In the genomic region with DNA sequence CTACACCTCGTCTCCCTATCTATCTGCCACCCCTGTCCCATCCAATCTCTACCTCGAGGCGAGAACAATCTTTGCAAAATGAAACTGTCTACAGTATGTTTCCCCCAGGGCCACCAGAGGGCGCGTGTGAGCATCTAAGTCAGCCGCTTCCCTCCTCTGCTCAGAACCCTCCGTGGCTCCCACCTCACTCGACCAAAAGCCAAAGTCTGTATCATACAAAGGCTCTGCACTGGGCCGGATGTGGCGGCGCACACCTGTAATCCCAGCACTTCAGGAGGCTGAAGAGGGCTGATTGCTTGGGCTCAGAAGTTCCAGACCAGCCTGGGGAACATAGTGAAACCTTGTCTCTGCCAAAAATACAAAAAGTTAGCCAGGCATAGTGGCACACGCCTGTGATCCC, we compare ENCODE assay signal across 8 cellular contexts. TPM values are rescaled to one million over a fixed set of nuclear protein-coding genes. Genes with fewer than 3 reads are reported as not detected.
DNase-seq lines count a peak whose midpoint lies in the region; ATAC-seq and TF ChIP-seq lines count a peak whose summit lies in the region.
"Not testable (repeated sequence)": the region's sequence is repeated elsewhere in the genome, so short reads cannot be mapped to it uniquely, and the experiment has no call there.

No MANE protein-coding gene starts in this region.

- not testable (repeated sequence) for H3K36me3 ChIP-seq in left lung, uterus

- not testable (repeated sequence) for DNase-seq in GM12864 (ENCODE audit: low read depth)
- DNase-seq in NCI-H1092 treated with DMSO at 0.1 percent for 48 hours (lab: John Stamatoyannopoulos, UW) (peak; percentile 13), T follicular helper cell (ENCODE audit: low read depth) (peak; percentile 71), left lung (peak; percentile 62 to 92), uterus (peak; percentile 63 to 67)
- peak; percentile 86 to 87 for DNase-seq in activated T-cell treated with anti-CD3 and anti-CD28 coated beads, Interleukin-2, amount 50 U/mL, for 48 hours
- DNase-seq in effector CD8-positive, alpha-beta T cell (lab: John Stamatoyannopoulos, UW): peak; percentile 61
- peak; percentile 59 to 68 for DNase-seq in stimulated activated CD4-positive, alpha-beta T cell treated with anti-CD3 and anti-CD28 coated beads, Interleukin-15, amount 100 ng/mL, for 1 hour (ENCODE audit: low read depth in 1 of 2, low spot score in 1 of 2)

- H3K4me3 ChIP-seq in GM12864 (ENCODE audit: low read depth, low read length); left lung; uterus: not testable (repeated sequence)

- intact Hi-C loops in left lung (cut with DNase I): loop anchor here in 1 of 2 donors (10.0 kb wide), 1 partner anchor 149 kb away; no protein-coding TSS in a partner anchor
- intact Hi-C loops in uterus (cut with DNase I; ENCODE audit: low total_unique reads): not testable (repeated sequence)

- not testable (repeated sequence) for H3K27ac ChIP-seq in left lung, uterus

- not testable (repeated sequence) for H3K9me3 ChIP-seq in left lung, uterus

- not testable (repeated sequence) for H3K4me1 ChIP-seq in left lung, uterus

- not testable (repeated sequence) for TF ChIP-seq POLR2A in uterus (IDR thresholded peaks at IDR 0.05)

- ATAC-seq in left lung: peak; percentile 78

- TF ChIP-seq CTCF in GM12864 (IDR thresholded peaks at IDR 0.05; ENCODE audit: low read depth, low read length, missing control alignments): peak; percentile 66
- TF ChIP-seq CTCF in left lung (IDR thresholded peaks at IDR 0.05): peak; percentile 49 to 63
- TF ChIP-seq CTCF in uterus (IDR thresholded peaks at IDR 0.05): peak; percentile 50 to 72 (median 62)

- not testable (repeated sequence) for H3K27me3 ChIP-seq in left lung, uterus

RNA-seq across cellular contexts. Expression of a gene that starts 9.9 kb away (rescaled TPM):
- 10 to 100 TPM; 26.4 to 26.7 TPM for total RNA-seq in left lung
- total RNA-seq in uterus: 10 to 100 TPM in 2 of 4 donors, 1 to 10 TPM in 2; 2.4 to 64.0 (median 20.7) TPM

RNA-seq across cellular contexts. Expression of a gene that starts 59.7 kb away (rescaled TPM):
- total RNA-seq in left lung (10 to 100 TPM; 10.5 to 11.4 TPM), uterus (10 to 100 TPM in 1 of 4 donors, not detected in 3; 16.7 TPM)
